9 cellular contexts compared by ENCODE assay signal in the genomic region with DNA sequence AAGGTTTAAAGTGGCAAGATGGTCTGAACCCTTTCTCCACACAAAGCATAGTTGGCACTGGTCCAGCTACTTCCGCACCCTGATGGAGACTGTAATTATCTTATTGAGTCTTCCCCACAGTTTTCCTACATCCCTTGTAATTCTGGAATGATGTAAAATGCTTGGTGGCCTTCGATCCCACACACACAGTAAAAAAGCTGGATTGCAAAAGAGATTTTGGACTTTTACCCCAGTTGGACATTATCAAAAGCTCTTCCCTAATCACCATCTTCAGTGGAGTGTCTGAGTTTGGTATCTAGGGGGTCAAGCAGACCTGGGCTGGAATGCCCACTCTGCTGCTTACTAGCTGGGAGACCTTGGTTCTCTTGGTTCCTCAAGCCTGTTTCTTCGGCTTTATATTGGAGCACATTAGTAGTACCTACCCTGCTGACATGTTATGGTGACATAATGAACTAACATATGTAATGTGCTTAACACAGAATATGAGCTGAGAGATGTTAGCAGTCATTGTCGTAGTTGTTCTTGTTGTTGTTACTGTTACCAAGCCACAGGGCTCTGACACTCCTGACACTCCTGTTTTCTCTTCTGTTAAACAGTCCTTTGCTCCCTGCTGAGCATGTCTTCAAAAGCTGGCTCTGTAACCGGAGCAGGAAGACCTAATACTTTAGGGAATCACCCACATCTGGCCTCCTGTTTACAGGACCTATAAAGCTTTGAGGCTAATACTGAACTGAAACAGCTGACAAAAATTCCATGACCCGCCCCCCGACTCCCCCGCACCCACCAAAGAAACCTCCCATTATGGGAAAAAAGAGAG. TPM values are rescaled to one million over a fixed set of nuclear protein-coding genes. Genes with fewer than 3 reads are reported as not detected.
DNase-seq lines count a peak whose midpoint lies in the region; ATAC-seq and TF ChIP-seq lines count a peak whose summit lies in the region.
"Had no signal": no experiment of that assay in that cellular context is flagged by ENCODE, and none has a peak within 500 bp of the region (broad histone marks: within the 10 kb centered on the region; RNA-seq: fewer than 3 reads in every experiment).

No MANE protein-coding gene starts in this region.

- H3K27ac ChIP-seq in GM23248 (peak overlapping the region; percentile 100), adrenal gland (peak overlapping the region in 3 of 5 donors; percentile 51 to 75 (median 64)), heart right ventricle (peak overlapping the region; percentile 22 to 91 (median 78))

- H4K20me1 ChIP-seq in GM23248 (ENCODE audit: insufficient read depth), result no peaks in the 10 kb centered on the region

- H3K27me3 ChIP-seq in GM23248 (replicated peaks; ENCODE audit: insufficient read depth), result no peaks in the 10 kb centered on the region
- peaks cover 6% of the 10 kb centered on the region for H3K27me3 ChIP-seq in adrenal gland
- H3K27me3 ChIP-seq in heart right ventricle, result peaks cover 0 to 42% (median 0%) of the 10 kb centered on the region in 7 donors
- H3K27me3 ChIP-seq in skeletal muscle satellite cell (ENCODE audit: control insufficient read depth, insufficient read depth, low read length), result no peaks in the 10 kb centered on the region

- H3K4me1 ChIP-seq in GM23248 (ENCODE audit: insufficient read depth), result peaks cover 48% of the 10 kb centered on the region
- H3K4me1 ChIP-seq in adrenal gland (replicated peaks in 1 of 2), result no peaks in the 10 kb centered on the region
- H3K4me1 ChIP-seq in heart right ventricle, result peaks cover 0 to 33% (median 6%) of the 10 kb centered on the region in 9 donors
- H3K4me1 ChIP-seq in skeletal muscle satellite cell (ENCODE audit: control insufficient read depth, insufficient read depth, low read length), result peaks cover 49% of the 10 kb centered on the region

- no peak for TF ChIP-seq CTCF in adrenal gland (IDR thresholded peaks at IDR 0.05)
- TF ChIP-seq CTCF in heart right ventricle (IDR thresholded peaks at IDR 0.05), result no peak

- H3K4me3 ChIP-seq in GM23248 (peak overlapping the region; percentile 67), adrenal gland (no peak overlapping the region), heart right ventricle (no peak overlapping the region), skeletal muscle satellite cell (ENCODE audit: low read length) (peak overlapping the region; percentile 22)

- peak overlapping the region; percentile 89 for H3K9ac ChIP-seq in GM23248
- H3K9ac ChIP-seq in skeletal muscle satellite cell (ENCODE audit: low read depth, low read length), result peak overlapping the region; percentile 77

- H3K9me3 ChIP-seq in GM23248 (ENCODE audit: low read depth), result no peaks in the 10 kb centered on the region
- H3K9me3 ChIP-seq in adrenal gland (replicated peaks in 1 of 3), result no peaks in the 10 kb centered on the region
- no peaks in the 10 kb centered on the region for H3K9me3 ChIP-seq in heart right ventricle
- no peaks in the 10 kb centered on the region for H3K9me3 ChIP-seq in skeletal muscle satellite cell (replicated peaks; ENCODE audit: low read length)

- H3K9me2 ChIP-seq in GM23248 (ENCODE audit: insufficient read depth), result no peaks in the 10 kb centered on the region

- H3F3A ChIP-seq in GM23248 (ENCODE audit: insufficient read depth), result peaks cover 50% of the 10 kb centered on the region

- ATAC-seq in heart right ventricle, result peak; percentile 39 to 71 (median 62)
- ATAC-seq in HG02623 (IDR thresholded peaks at IDR 0.05; ENCODE audit: unreplicated experiment), result no peak
- no peak for ATAC-seq in HG02763 (IDR thresholded peaks at IDR 0.05; ENCODE audit: unreplicated experiment)

- DNase-seq in GM23248, result peak; percentile 79
- DNase-seq in adrenal gland, result no peak
- DNase-seq in heart right ventricle, result peak in 1 of 2 donors; percentile 21
- DNase-seq in cerebellum (ENCODE audit: low spot score), result no peak
- DNase-seq in C1 segment of cervical spinal cord (lab: John Stamatoyannopoulos, UW), result no peak
- DNase-seq: activated CD4-positive, alpha-beta T cell treated with anti-CD3 and anti-CD28 coated beads, Interleukin-2, amount 10 ng/mL, durations not matched to agents 24 days and 14 days had no signal

- H3K36me3 ChIP-seq in GM23248 (ENCODE audit: low read depth) (no peaks in the 10 kb centered on the region), adrenal gland (replicated peaks in 1 of 2) (no peaks in the 10 kb centered on the region), heart right ventricle (no peaks in the 10 kb centered on the region), skeletal muscle satellite cell (ENCODE audit: insufficient read depth, low read length) (no peaks in the 10 kb centered on the region)

- H3K79me2 ChIP-seq in GM23248 (ENCODE audit: insufficient read depth), result 0 out of 2 replicates have a peak, but pooled peaks cover 19% of the 10 kb centered on the region

- WGBS in GM23248 (ENCODE audit: low coverage in 1 of 2, low lambda C conversion rate in 2 of 2, missing lambda C conversion rate in 2 of 2), 2 experiments, result 5 to 9% methylated on average over 6 to 8 of the region's 8 CpGs
- 61 to 72% (median 67%) methylated on average over 7 to 8 of the region's 8 CpGs for WGBS in adrenal gland, 4 donors
- WGBS in heart right ventricle, 2 donors, result 64 to 68% methylated on average over 8 of the region's 8 CpGs

- intact Hi-C loops in adrenal gland (cut with DNase I), result no loop called here
- intact Hi-C loops in heart right ventricle (cut with DNase I), result no loop called here

- no peak for TF ChIP-seq POLR2A in adrenal gland (IDR thresholded peaks at IDR 0.05)

- in situ Hi-C loops in GM23248 (cut with MboI), result no loop called here

- peak overlapping the region; percentile 58 for H2AFZ ChIP-seq in GM23248

- H3K4me2 ChIP-seq in GM23248 (ENCODE audit: unreplicated experiment), result peak overlapping the region; percentile 82
- peak overlapping the region; percentile 44 for H3K4me2 ChIP-seq in skeletal muscle satellite cell (ENCODE audit: low read length)

RNA-seq across cellular contexts. Expression of a gene that starts 4.8 kb away (rescaled TPM):
- 36.5 and 36.7 TPM in 2 replicates for total RNA-seq in GM23248 (2014; rRNA removed; shearing (Covaris generic))
- 40.3 and 40.4 TPM in 2 replicates for polyA plus RNA-seq in GM23248 (2016; fragmentation: Nextera tagmentation; extraction: Ambion mirVana)
- 10 to 100 TPM; 10.7 to 73.3 (median 20.9) TPM for total RNA-seq in adrenal gland
- polyA plus RNA-seq in adrenal gland, result 10 to 100 TPM in 2 of 3 donors, 1 to 10 TPM in 1; 9.0 to 18.3 (median 17.6) TPM
- total RNA-seq in heart right ventricle, result 10 to 100 TPM in 3 of 10 donors, 1 to 10 TPM in 7; 4.2 to 27.5 (median 6.9) TPM
- polyA plus RNA-seq in heart right ventricle, result 10 to 100 TPM in 1 of 2 donors, 1 to 10 TPM in 1; 5.2 to 11.4 TPM
- 53.7 and 99.2 TPM in 2 replicates for total RNA-seq in skeletal muscle satellite cell (2012; rRNA removed)
- total RNA-seq in cerebellum, result 1.4 TPM
- total RNA-seq: activated CD4-positive, alpha-beta T cell treated with anti-CD3 and anti-CD28 coated beads, Interleukin-2, amount 10 ng/mL, durations not matched to agents 24 days and 14 days had no signal

RNA-seq across cellular contexts. Expression of a gene that starts 12.2 kb away (rescaled TPM):
- total RNA-seq in GM23248 (2014; rRNA removed; shearing (Covaris generic)), result 24.3 and 29.3 TPM in 2 replicates
- polyA plus RNA-seq in GM23248 (2016; fragmentation: Nextera tagmentation; extraction: Ambion mirVana), result 36.5 and 37.8 TPM in 2 replicates
- 10 to 100 TPM; 21.6 to 37.9 (median 26.8) TPM for total RNA-seq in adrenal gland
- polyA plus RNA-seq in adrenal gland, result 10 to 100 TPM; 12.5 to 28.4 (median 16.9) TPM
- total RNA-seq in heart right ventricle, result 1 to 10 TPM; 3.0 to 6.5 (median 5.5) TPM
- 1 to 10 TPM; 4.3 to 8.6 TPM for polyA plus RNA-seq in heart right ventricle
- 16.2 and 21.6 TPM in 2 replicates for total RNA-seq in skeletal muscle satellite cell (2012; rRNA removed)
- total RNA-seq in cerebellum, result 34.5 TPM
- total RNA-seq: activated CD4-positive, alpha-beta T cell treated with anti-CD3 and anti-CD28 coated beads, Interleukin-2, amount 10 ng/mL, durations not matched to agents 24 days and 14 days had no signal

Comparison
In these comparisons a context has a peak if more than half of its experiments do, and no peak if none do; other contexts are left out.
1. H3K4me3 ChIP-seq: peak in GM23248 (single experiment) and skeletal muscle satellite cell (single experiment); none in adrenal gland (0 of 4) and heart right ventricle (0 of 10).
2. ATAC-seq: peak in heart right ventricle (8 of 8); none in HG02623 (single experiment) and HG02763 (single experiment).
3. Peak in every context shown above with its lines, with median percentiles within 50 percentile points of each other: H3K27ac ChIP-seq.